Comparison of ENCODE assay signal across 20 cellular contexts in genomic region chr9:17330097-17330496, GRCh38.
"Had no signal": no experiment of that assay in that cellular context is flagged by ENCODE, and none has a peak within 500 bp of the region (broad histone marks: within the 10 kb centered on the region; RNA-seq: fewer than 3 reads in every experiment).

No MANE protein-coding gene starts in this region.

- H3K9me3 ChIP-seq: gastroesophageal sphincter, heart left ventricle, mucosa of descending colon, thoracic aorta, upper lobe of left lung had no signal

- H3K4me1 ChIP-seq: adrenal gland, gastroesophageal sphincter, heart left ventricle, upper lobe of left lung had no signal

- H3K36me3 Mint-ChIP-seq: activated CD4-positive, alpha-beta memory T cell treated with anti-CD3 and anti-CD28 coated beads for 36 hours; activated naive CD4-positive, alpha-beta T cell treated with anti-CD3 and anti-CD28 coated beads, Interleukin-2, amount 50 U/mL, for 72 hours; naive B cell; stimulated activated naive B cell treated with anti-CD40 and anti-IgM and Interleukin-4, amounts not matched to agents 10 μg/mL and 1 μg/mL and 100 μg/mL, for 72 hours had no signal

- H3K9me3 Mint-ChIP-seq: activated B cell treated with CpG ODN at 0.5 μM for 24 hours; activated naive CD4-positive, alpha-beta T cell treated with anti-CD3 and anti-CD28 coated beads, Interleukin-2, amount 50 U/mL, for 72 hours; activated T-helper 1 cell treated with anti-CD3 and anti-CD28 coated beads, Interleukin-12 subunit alpha, Interleukin-12 subunit beta, Interleukin-2, Interleukin-4 antibody, amounts not matched to agents 30 ng/mL and 10 ng/mL and 1 ng/mL, durations not matched to agents 14 hours and 24 hours and 36 hours; effector memory CD8-positive, alpha-beta T cell; naive B cell; neural crest cell; stimulated activated naive B cell treated with anti-CD40 and anti-IgM and Interleukin-4, amounts not matched to agents 10 μg/mL and 1 μg/mL and 100 μg/mL, for 72 hours had no signal

- H3K27ac Mint-ChIP-seq: activated B cell treated with CpG ODN at 0.5 μM for 24 hours; activated CD4-positive, alpha-beta memory T cell treated with anti-CD3 and anti-CD28 coated beads for 36 hours; activated naive CD4-positive, alpha-beta T cell treated with anti-CD3 and anti-CD28 coated beads, Interleukin-2, amount 50 U/mL, for 72 hours; activated T-helper 1 cell treated with anti-CD3 and anti-CD28 coated beads, Interleukin-12 subunit alpha, Interleukin-12 subunit beta, Interleukin-2, Interleukin-4 antibody, amounts not matched to agents 30 ng/mL and 10 ng/mL and 1 ng/mL, durations not matched to agents 14 hours and 24 hours and 36 hours; effector memory CD8-positive, alpha-beta T cell; naive B cell; progenitor cell of endocrine pancreas; stimulated activated naive B cell treated with anti-CD40 and anti-IgM and Interleukin-4, amounts not matched to agents 10 μg/mL and 1 μg/mL and 100 μg/mL, for 72 hours had no signal

- H3K36me3 ChIP-seq: adrenal gland had no signal

- H3K4me3 ChIP-seq: adrenal gland, gastroesophageal sphincter, heart left ventricle, mucosa of descending colon, thoracic aorta, upper lobe of left lung had no signal

- DNase-seq: activated B cell treated with CpG ODN at 0.5 μM for 24 hours; activated CD4-positive, alpha-beta memory T cell treated with anti-CD3 and anti-CD28 coated beads for 36 hours; activated CD4-positive, alpha-beta T cell treated with anti-CD3 and anti-CD28 coated beads for 4 hours; activated gamma-delta T cell treated with Interleukin-2 at 50 U/mL for 16 hours; activated T-cell treated with anti-CD3 and anti-CD28 coated beads for 4 hours; adrenal gland; effector memory CD8-positive, alpha-beta T cell; heart left ventricle; mesenchymal stem cell; mucosa of descending colon; naive B cell; stimulated activated naive B cell treated with anti-CD40 and anti-IgM and Interleukin-4, amounts not matched to agents 10 μg/mL and 1 μg/mL and 100 μg/mL, for 72 hours; upper lobe of left lung had no signal

- H3K27me3 Mint-ChIP-seq: activated B cell treated with CpG ODN at 0.5 μM for 24 hours; activated CD4-positive, alpha-beta memory T cell treated with anti-CD3 and anti-CD28 coated beads for 36 hours; effector memory CD8-positive, alpha-beta T cell; naive B cell; progenitor cell of endocrine pancreas; stimulated activated naive B cell treated with anti-CD40 and anti-IgM and Interleukin-4, amounts not matched to agents 10 μg/mL and 1 μg/mL and 100 μg/mL, for 72 hours had no signal

- H3K27me3 ChIP-seq: adrenal gland, gastroesophageal sphincter, heart left ventricle, upper lobe of left lung had no signal

- H3K4me1 Mint-ChIP-seq: activated B cell treated with CpG ODN at 0.5 μM for 24 hours; naive B cell; neural crest cell; stimulated activated naive B cell treated with anti-CD40 and anti-IgM and Interleukin-4, amounts not matched to agents 10 μg/mL and 1 μg/mL and 100 μg/mL, for 72 hours had no signal

- ATAC-seq: activated naive CD4-positive, alpha-beta T cell treated with anti-CD3 and anti-CD28 coated beads, Interleukin-2, amount 50 U/mL, for 72 hours; effector memory CD8-positive, alpha-beta T cell; gastroesophageal sphincter; heart left ventricle; mucosa of descending colon; stimulated activated naive B cell treated with anti-CD40 and anti-IgM and Interleukin-4, amounts not matched to agents 10 μg/mL and 1 μg/mL and 100 μg/mL, for 72 hours had no signal

- H3K4me3 Mint-ChIP-seq: activated B cell treated with CpG ODN at 0.5 μM for 24 hours; activated CD4-positive, alpha-beta memory T cell treated with anti-CD3 and anti-CD28 coated beads for 36 hours; activated T-helper 1 cell treated with anti-CD3 and anti-CD28 coated beads, Interleukin-12 subunit alpha, Interleukin-12 subunit beta, Interleukin-2, Interleukin-4 antibody, amounts not matched to agents 30 ng/mL and 10 ng/mL and 1 ng/mL, durations not matched to agents 14 hours and 24 hours and 36 hours; effector memory CD8-positive, alpha-beta T cell; naive B cell; neural crest cell; stimulated activated naive B cell treated with anti-CD40 and anti-IgM and Interleukin-4, amounts not matched to agents 10 μg/mL and 1 μg/mL and 100 μg/mL, for 72 hours had no signal

- H3K27ac ChIP-seq: adrenal gland, epithelial cell of prostate, gastroesophageal sphincter, heart left ventricle, thoracic aorta, upper lobe of left lung had no signal
